22 cellular contexts compared by ENCODE assay signal in genomic region chr3:64716110-64716509, GRCh38. TPM values are rescaled to one million over a fixed set of nuclear protein-coding genes. Genes with fewer than 3 reads are reported as not detected.
"Had no signal": no experiment of that assay in that cellular context is flagged by ENCODE, and none has a peak within 500 bp of the region (broad histone marks: within the 10 kb centered on the region; RNA-seq: fewer than 3 reads in every experiment).

No MANE protein-coding gene starts in this region.

- FAIRE-seq: TTC549 had no signal

- H3K4me3 ChIP-seq: breast epithelium, skin epidermis, upper lobe of left lung had no signal

- H3K4me2 ChIP-seq: SK-N-SH had no signal

- H3K27ac ChIP-seq: breast epithelium, epithelial cell of prostate, skin epidermis, upper lobe of left lung had no signal

- H3K27me3 ChIP-seq: breast epithelium, upper lobe of left lung had no signal

- H3K4me1 ChIP-seq: breast epithelium had no signal

- H3K36me3 ChIP-seq: breast epithelium, upper lobe of left lung had no signal

- ATAC-seq: activated naive CD4-positive, alpha-beta T cell treated with anti-CD3 and anti-CD28 coated beads, Interleukin-2, amount 50 U/mL, for 72 hours; stimulated activated naive CD8-positive, alpha-beta T cell treated with anti-CD3 and anti-CD28 coated beads, Interleukin-15, amount 100 ng/mL, for 72 hours had no signal

- DNase-seq: activated CD4-positive, alpha-beta T cell treated with anti-CD3 and anti-CD28 coated beads, Interleukin-2, amount 50 U/mL, for 48 hours; activated gamma-delta T cell treated with Interleukin-2 at 50 U/mL for 16 hours; amniotic stem cell; cerebellar nuclear complex; endodermal cell; foreskin melanocyte; hypothalamus; islet precursor cell; mammary epithelial cell; midbrain; occipital lobe; posterior cingulate gyrus; SK-N-SH; stimulated activated CD4-positive, alpha-beta T cell treated with anti-CD3 and anti-CD28 coated beads, Interleukin-2, amount 100 ng/mL, for 48 hours; stimulated activated naive CD8-positive, alpha-beta T cell treated with anti-CD3 and anti-CD28 coated beads, Interleukin-15, amount 100 ng/mL, for 72 hours; upper lobe of left lung had no signal

- H3K9me3 ChIP-seq: breast epithelium, SK-N-SH, upper lobe of left lung had no signal

- H3K9ac ChIP-seq: SK-N-SH had no signal

RNA-seq across cellular contexts. Expression of gene ADAMTS9, which starts 28.3 kb away (rescaled TPM):
- total RNA-seq: activated naive CD4-positive, alpha-beta T cell treated with anti-CD3 and anti-CD28 coated beads, Interleukin-2, amount 50 U/mL, for 72 hours; activated T-helper 1 cell treated with anti-CD3 and anti-CD28 coated beads, Interleukin-12 subunit alpha, Interleukin-12 subunit beta, Interleukin-2, Interleukin-4 antibody, amounts not matched to agents 30 ng/mL and 10 ng/mL and 1 ng/mL, durations not matched to agents 14 hours and 24 hours and 36 hours had no signal
